Comparison of ENCODE assay signal across 17 cellular contexts in genomic region chr11:17954395-17955252, GRCh38. TPM values are rescaled to one million over a fixed set of nuclear protein-coding genes. Genes with fewer than 3 reads are reported as not detected.
DNase-seq lines count a peak whose midpoint lies in the region; FAIRE-seq and TF ChIP-seq lines count a peak whose summit lies in the region.
"Had no signal": no experiment of that assay in that cellular context is flagged by ENCODE, and none has a peak within 500 bp of the region (broad histone marks: within the 10 kb centered on the region; RNA-seq: fewer than 3 reads in every experiment).

No MANE protein-coding gene starts in this region.

- intact Hi-C loops in lower leg skin (cut with DNase I; ENCODE audit: low total_unique reads), result no loop called here

- H3K4me3 Mint-ChIP-seq in immature natural killer cell, result no peak overlapping the region
- H3K4me3 Mint-ChIP-seq: activated CD4-positive, alpha-beta T cell treated with anti-CD3 and anti-CD28 coated beads, Interleukin-2, amount 10 ng/mL, durations not matched to agents 7 days and 5 days; activated naive CD8-positive, alpha-beta T cell treated with anti-CD3 and anti-CD28 coated beads, Interleukin-2, amount 10 ng/mL, durations not matched to agents 7 days and 5 days; H9 had no signal

- peaks cover 51 to 69% (median 55%) of the 10 kb centered on the region in 3 donors for H3K36me3 Mint-ChIP-seq in immature natural killer cell

- no peak overlapping the region for H3K27ac Mint-ChIP-seq in immature natural killer cell
- H3K27ac Mint-ChIP-seq: activated CD4-positive, alpha-beta T cell treated with anti-CD3 and anti-CD28 coated beads, Interleukin-2, amount 10 ng/mL, durations not matched to agents 7 days and 5 days; activated naive CD8-positive, alpha-beta T cell treated with anti-CD3 and anti-CD28 coated beads, Interleukin-2, amount 10 ng/mL, durations not matched to agents 7 days and 5 days; H9 had no signal

- TF ChIP-seq POLR2A in lower leg skin (IDR thresholded peaks at IDR 0.05), result no peak

- DNase-seq in GM19239 (ENCODE audit: insufficient read length, low spot score) (no peak), SKM-1 treated with dmso at 0.1 percent for 144 hours (lab: John Stamatoyannopoulos, UW; ENCODE audit: unreplicated experiment) (peak; percentile 26), fibroblast of the aortic adventitia (ENCODE audit: low read depth) (peak; percentile 29), occipital lobe (lab: John Stamatoyannopoulos, UW) (peak; percentile 35), NCI-H2107 (lab: John Stamatoyannopoulos, UW) (no peak), lower leg skin (ENCODE audit: low spot score in 2 of 2) (no peak), immature natural killer cell (no peak)
- DNase-seq in activated CD4-positive, CD25-positive, alpha-beta regulatory T cell treated with anti-CD3 and anti-CD28 coated beads, Interleukin-2, amount 50 U/mL, for 72 hours, result no peak
- DNase-seq: activated CD4-positive, alpha-beta T cell treated with anti-CD3 and anti-CD28 coated beads, Interleukin-2, amount 10 ng/mL, durations not matched to agents 7 days and 5 days; activated naive CD8-positive, alpha-beta T cell treated with anti-CD3 and anti-CD28 coated beads, Interleukin-2, amount 10 ng/mL, durations not matched to agents 7 days and 5 days; activated T-cell treated with anti-CD3 and anti-CD28 coated beads, Interleukin-2, amount 50 U/mL, for 1 hour; Caco-2; GDM1; H9; stimulated activated naive CD8-positive, alpha-beta T cell treated with anti-CD3 and anti-CD28 coated beads, Interleukin-15, Interleukin-2, amounts not matched to agents 100 U/mL and 50 U/mL, for 24 hours; T1000 had no signal

- peaks cover 0 to 2% (median 0%) of the 10 kb centered on the region in 3 donors for H3K27me3 Mint-ChIP-seq in immature natural killer cell (ENCODE audit: low read depth in 3 of 3)
- H3K27me3 Mint-ChIP-seq: activated CD4-positive, alpha-beta T cell treated with anti-CD3 and anti-CD28 coated beads, Interleukin-2, amount 10 ng/mL, durations not matched to agents 7 days and 5 days; activated naive CD8-positive, alpha-beta T cell treated with anti-CD3 and anti-CD28 coated beads, Interleukin-2, amount 10 ng/mL, durations not matched to agents 7 days and 5 days had no signal

- H3K4me3 ChIP-seq in fibroblast of the aortic adventitia (ENCODE audit: low read depth, low read length) (no peak overlapping the region), lower leg skin (ENCODE audit: low read depth, poor library complexity, severe bottlenecking) (no peak overlapping the region)
- H3K4me3 ChIP-seq: SJSA1 had no signal

- TF ChIP-seq CTCF in fibroblast of the aortic adventitia (IDR thresholded peaks at IDR 0.05; ENCODE audit: insufficient read depth, low read length), result no peak
- TF ChIP-seq CTCF in lower leg skin (IDR thresholded peaks at IDR 0.05), result no peak

- FAIRE-seq in GM19239 (lab: Jason Lieb, UNC), result peak; percentile 4

- 80 to 84% methylated on average over 5 of the region's 5 CpGs for WGBS in lower leg skin, 2 donors

- no peaks in the 10 kb centered on the region for H3K4me1 Mint-ChIP-seq in immature natural killer cell
- H3K4me1 Mint-ChIP-seq: activated CD4-positive, alpha-beta T cell treated with anti-CD3 and anti-CD28 coated beads, Interleukin-2, amount 10 ng/mL, durations not matched to agents 7 days and 5 days; H9 had no signal

- no peaks in the 10 kb centered on the region for H3K9me3 Mint-ChIP-seq in immature natural killer cell
- H3K9me3 Mint-ChIP-seq: activated CD4-positive, alpha-beta T cell treated with anti-CD3 and anti-CD28 coated beads, Interleukin-2, amount 10 ng/mL, durations not matched to agents 7 days and 5 days; activated naive CD8-positive, alpha-beta T cell treated with anti-CD3 and anti-CD28 coated beads, Interleukin-2, amount 10 ng/mL, durations not matched to agents 7 days and 5 days; H9 had no signal

RNA-seq across cellular contexts. Expression of gene SERGEF, which starts 58.2 kb away (rescaled TPM):
- total RNA-seq in fibroblast of the aortic adventitia (ENCODE audit: low replicate concordance) (16.9 and 20.7 TPM in 2 replicates), occipital lobe (45.5 TPM), lower leg skin (10 to 100 TPM; 17.1 to 39.3 (median 33.1) TPM)
- polyA plus RNA-seq in immature natural killer cell, result 100 to 1,000 TPM in 1 of 3 donors, 10 to 100 TPM in 2; 52.0 to 104 (median 68.3) TPM

Comparison
In these comparisons a context has a peak if more than half of its experiments do, and no peak if none do; other contexts are left out.
1. DNase-seq: peak in SKM-1 treated with dmso at 0.1 percent for 144 hours (single experiment), fibroblast of the aortic adventitia (single experiment) and occipital lobe (single experiment); none in GM19239 (single experiment), NCI-H2107 (single experiment), lower leg skin (0 of 2), activated CD4-positive, CD25-positive, alpha-beta regulatory T cell treated with anti-CD3 and anti-CD28 coated beads, Interleukin-2, amount 50 U/mL, for 72 hours (single experiment) and immature natural killer cell (0 of 3).